Comparison of ENCODE assay signal across 2 cellular contexts in genomic region chr7:1665721-1666250, GRCh38.
TF ChIP-seq lines count a peak whose summit lies in the region.

No MANE protein-coding gene starts in this region.

TF ChIP-seq in H1, 55 proteins besides CTCF, POLR2A, EP300 and RAD21 (continued from another document):
- TF ChIP-seq TBP (IDR thresholded peaks at IDR 0.05; ENCODE audit: low read depth, low read length) (no peak), BCL11A (IDR thresholded peaks at IDR 0.05; ENCODE audit: low read depth in 2 of 2, low read length in 2 of 2) (no peak), CBX5 (IDR thresholded peaks at IDR 0.05; ENCODE audit: low read depth, low read length) (no peak)
TF ChIP-seq in H1: peak in this region for 0.

TF ChIP-seq in neural cell, 6 proteins besides CTCF, POLR2A, EP300 and RAD21 (continued from another document):
- TF ChIP-seq MXI1 (conservative IDR thresholded peaks at IDR 0.05; ENCODE audit: poor library complexity, severe bottlenecking), result no peak
